ENCODE assay signal across 28 cellular contexts in the genomic region with DNA sequence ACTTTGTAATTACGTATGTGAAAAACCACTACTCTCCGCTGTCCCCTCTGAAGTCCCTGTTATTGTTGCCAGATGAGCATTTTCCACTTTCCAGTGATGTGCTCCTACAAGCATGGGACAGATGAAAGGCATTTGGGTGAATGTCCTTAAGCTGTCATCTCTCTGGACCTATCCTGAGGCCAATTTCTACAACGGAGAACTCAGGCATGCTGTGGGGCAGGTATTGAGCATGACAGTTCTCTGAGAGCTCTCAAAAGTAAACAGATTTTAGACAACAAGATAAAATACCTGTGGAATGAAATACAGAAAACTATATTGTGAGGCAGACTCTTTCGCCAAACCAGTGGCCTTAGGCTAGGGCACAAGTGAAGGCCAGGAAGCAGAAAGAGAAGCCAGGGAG.
"Had no signal": no experiment of that assay in that cellular context is flagged by ENCODE, and none has a peak within 500 bp of the region (broad histone marks: within the 10 kb centered on the region; RNA-seq: fewer than 3 reads in every experiment).

No MANE protein-coding gene starts in this region.

- H3K4me3 ChIP-seq: colonic mucosa, coronary artery, dorsolateral prefrontal cortex, esophagus muscularis mucosa, esophagus squamous epithelium, gastrocnemius medialis, gastroesophageal sphincter, heart left ventricle, heart right ventricle had no signal

- H3K4me1 ChIP-seq: colonic mucosa, esophagus squamous epithelium, foreskin keratinocyte, gastrocnemius medialis had no signal

- H3K36me3 ChIP-seq: colonic mucosa, esophagus muscularis mucosa, esophagus squamous epithelium, gastrocnemius medialis, gastroesophageal sphincter, heart left ventricle, heart right ventricle had no signal

- H3K27me3 ChIP-seq: colonic mucosa, esophagus muscularis mucosa, esophagus squamous epithelium, foreskin keratinocyte, gastrocnemius medialis, gastroesophageal sphincter, heart left ventricle, heart right ventricle had no signal

- DNase-seq: colonic mucosa; cortex of kidney; dermis blood vessel endothelial cell; dorsolateral prefrontal cortex; effector CD4-positive, alpha-beta T cell; effector CD8-positive, alpha-beta T cell; effector memory CD4-positive, alpha-beta T cell; effector memory CD8-positive, alpha-beta T cell; endodermal cell; erythroblast; esophagus squamous epithelium; foreskin fibroblast; foreskin keratinocyte; foreskin melanocyte; gastrocnemius medialis; glutamatergic neuron; head of caudate nucleus; heart left ventricle; heart right ventricle had no signal

- FAIRE-seq: colon, endometrium, endothelial cell of umbilical vein, frontal cortex had no signal

- ATAC-seq: effector memory CD8-positive, alpha-beta T cell; esophagus mucosa; foreskin keratinocyte; gastrocnemius medialis; gastroesophageal sphincter; heart left ventricle; heart right ventricle had no signal

- H3K27ac ChIP-seq: colonic mucosa, coronary artery, dorsolateral prefrontal cortex, epithelial cell of prostate, esophagus muscularis mucosa, esophagus squamous epithelium, foreskin keratinocyte, gastrocnemius medialis, gastroesophageal sphincter, heart left ventricle, heart right ventricle had no signal

- H3K9me3 ChIP-seq: colonic mucosa, esophagus muscularis mucosa, esophagus squamous epithelium, gastrocnemius medialis, gastroesophageal sphincter, heart left ventricle, heart right ventricle had no signal
